Comparison of ENCODE assay signal across 16 cellular contexts in genomic region chr12:82804601-82805000, GRCh38.
A peak's percentile ranks its signal among the peaks of the same experiment; 100 is the strongest.
DNase-seq lines count a peak whose midpoint lies in the region; ATAC-seq and TF ChIP-seq lines count a peak whose summit lies in the region.
"Had no signal": no experiment of that assay in that cellular context is flagged by ENCODE, and none has a peak within 500 bp of the region (broad histone marks: within the 10 kb centered on the region; RNA-seq: fewer than 3 reads in every experiment).

No MANE protein-coding gene starts in this region.

- no peak overlapping the region for H3K4me2 ChIP-seq in mesendoderm (ENCODE audit: low read length)

- H3K18ac ChIP-seq in mesendoderm (ENCODE audit: low read length) = no peak overlapping the region

- H2AK5ac ChIP-seq in mesendoderm (ENCODE audit: low read length) = no peak overlapping the region

- DNase-seq in RWPE2 (ENCODE audit: low spot score) (no peak), esophagus squamous epithelium (lab: John Stamatoyannopoulos, UW) (no peak), mesendoderm (no peak), type B pancreatic cell (ENCODE audit: extremely low spot score, unreplicated experiment) (no peak), T-helper 1 cell (no peak), dedifferentiated amniotic fluid mesenchymal stem cell (ENCODE audit: extremely low spot score) (no peak), pons (ENCODE audit: low spot score) (no peak)
- DNase-seq: BE2C; CD8-positive, alpha-beta T cell; COR-L47; DND-41; GDM1; GOT3; H9 had no signal

- H3K27ac ChIP-seq in RWPE2 (ENCODE audit: poor library complexity, severe bottlenecking) (peak overlapping the region; percentile 71), esophagus squamous epithelium (peak overlapping the region in 3 of 4 donors; percentile 52 to 74 (median 72)), mesendoderm (ENCODE audit: low read depth, low read length) (no peak overlapping the region)
- H3K27ac ChIP-seq: HL-60 had no signal

- H3K27ac Mint-ChIP-seq in type B pancreatic cell = peak overlapping the region; percentile 18
- H3K27ac Mint-ChIP-seq: CD14-positive monocyte; CD8-positive, alpha-beta T cell had no signal

- H3K4me1 ChIP-seq in RWPE2 (ENCODE audit: insufficient read depth, poor library complexity, severe bottlenecking) (peaks cover 13% of the 10 kb centered on the region), esophagus squamous epithelium (peaks cover 0 to 29% (median 0%) of the 10 kb centered on the region in 3 donors), mesendoderm (ENCODE audit: control insufficient read depth, low read depth, low read length) (peaks cover 13% of the 10 kb centered on the region)
- H3K4me1 ChIP-seq: BE2C had no signal

- no peak overlapping the region for H2BK120ac ChIP-seq in mesendoderm (ENCODE audit: low read depth, low read length)

- no peaks in the 10 kb centered on the region for H3K9me3 ChIP-seq in RWPE2 (ENCODE audit: severe bottlenecking)
- H3K9me3 ChIP-seq in esophagus squamous epithelium = no peaks in the 10 kb centered on the region
- H3K9me3 ChIP-seq: BE2C had no signal

- peaks cover 4% of the 10 kb centered on the region for H3K9me3 Mint-ChIP-seq in type B pancreatic cell
- H3K9me3 Mint-ChIP-seq: CD8-positive, alpha-beta T cell had no signal

- H3K4ac ChIP-seq in mesendoderm (ENCODE audit: low read depth, low read length) = no peak overlapping the region

- H3K27me3 ChIP-seq in RWPE2 (ENCODE audit: insufficient read depth, poor library complexity, severe bottlenecking) (no peaks in the 10 kb centered on the region), esophagus squamous epithelium (no peaks in the 10 kb centered on the region), mesendoderm (ENCODE audit: insufficient read depth, low read length, poor library complexity) (no peaks in the 10 kb centered on the region)
- H3K27me3 ChIP-seq: BE2C had no signal

- peaks cover 5% of the 10 kb centered on the region for H3K4me1 Mint-ChIP-seq in type B pancreatic cell (ENCODE audit: unreplicated experiment)

- H2BK15ac ChIP-seq in mesendoderm (replicated peaks; ENCODE audit: low read depth) = no peak overlapping the region

- H3K27me3 Mint-ChIP-seq in type B pancreatic cell = no peaks in the 10 kb centered on the region

- 94 to 100% methylated on average over 2 of the region's 2 CpGs for WGBS in esophagus squamous epithelium, 2 donors
- no CpG with 5 or more reads among the region's 2 CpGs for WGBS in mesendoderm (ENCODE audit: extremely low coverage, insufficient coverage, low lambda C conversion rate)

- H3K36me3 Mint-ChIP-seq in type B pancreatic cell = peaks cover 17% of the 10 kb centered on the region
- H3K36me3 Mint-ChIP-seq: CD8-positive, alpha-beta T cell had no signal

- H4K8ac ChIP-seq in mesendoderm (ENCODE audit: low read depth, low read length) = peak overlapping the region; percentile 39

- H2BK5ac ChIP-seq in mesendoderm (ENCODE audit: low read length) = peak overlapping the region; percentile 20

- H3K4me3 ChIP-seq in RWPE2 (ENCODE audit: severe bottlenecking) = no peak overlapping the region
- no peak overlapping the region for H3K4me3 ChIP-seq in esophagus squamous epithelium
- no peak overlapping the region for H3K4me3 ChIP-seq in mesendoderm (ENCODE audit: low read length)

- intact Hi-C loops in esophagus squamous epithelium (cut with DNase I) = no loop called here

- no peaks in the 10 kb centered on the region for H3K79me2 ChIP-seq in mesendoderm (ENCODE audit: control insufficient read depth, insufficient read depth, low read length)

- H3K36me3 ChIP-seq in RWPE2 (ENCODE audit: low read depth) = no peaks in the 10 kb centered on the region
- peaks cover 0 to 14% (median 0%) of the 10 kb centered on the region in 3 donors for H3K36me3 ChIP-seq in esophagus squamous epithelium
- H3K36me3 ChIP-seq in mesendoderm (ENCODE audit: control insufficient read depth, insufficient read depth, low read length) = no peaks in the 10 kb centered on the region
- H3K36me3 ChIP-seq: BE2C had no signal

- TF ChIP-seq POLR2A in esophagus squamous epithelium (IDR thresholded peaks at IDR 0.05) = no peak

- H3K79me1 ChIP-seq in mesendoderm (ENCODE audit: low read length) = no peaks in the 10 kb centered on the region

- no peak for ATAC-seq in RWPE2 (ENCODE audit: low read depth)
- ATAC-seq: CD8-positive, alpha-beta T cell had no signal

- H3K4me3 Mint-ChIP-seq in type B pancreatic cell = no peak overlapping the region
- H3K4me3 Mint-ChIP-seq: CD14-positive monocyte; CD8-positive, alpha-beta T cell; H9 had no signal

- no peak overlapping the region for H3K9ac ChIP-seq in mesendoderm (ENCODE audit: low read length)

- H3K56ac ChIP-seq in mesendoderm (ENCODE audit: low read length) = no peak overlapping the region

- no peak overlapping the region for H3K23ac ChIP-seq in mesendoderm (ENCODE audit: low read length)

- no peak overlapping the region for H4K5ac ChIP-seq in mesendoderm (ENCODE audit: low read length)

- no peak for TF ChIP-seq CTCF in RWPE2 (IDR thresholded peaks at IDR 0.05; ENCODE audit: poor library complexity, severe bottlenecking)
- no peak for TF ChIP-seq CTCF in esophagus squamous epithelium (IDR thresholded peaks at IDR 0.05)
- TF ChIP-seq CTCF in type B pancreatic cell (conservative IDR thresholded peaks at IDR 0.05) = no peak
